In genomic region chr20:434221-434620, GRCh38 we compare ENCODE assay signal across 12 cellular contexts. TPM values are rescaled to one million over a fixed set of nuclear protein-coding genes. Genes with fewer than 3 reads are reported as not detected.
DNase-seq lines count a peak whose midpoint lies in the region; ATAC-seq and TF ChIP-seq lines count a peak whose summit lies in the region.
"Had no signal": no experiment of that assay in that cellular context is flagged by ENCODE, and none has a peak within 500 bp of the region (broad histone marks: within the 10 kb centered on the region; RNA-seq: fewer than 3 reads in every experiment).

No MANE protein-coding gene starts in this region.

- H3K27me3 Mint-ChIP-seq in effector memory CD8-positive, alpha-beta T cell, result no peaks in the 10 kb centered on the region
- H3K27me3 Mint-ChIP-seq in nephron (ENCODE audit: low read depth), result no peaks in the 10 kb centered on the region

- peak overlapping the region; percentile 93 to 99 for H3K27ac Mint-ChIP-seq in effector memory CD8-positive, alpha-beta T cell
- H3K27ac Mint-ChIP-seq in nephron, result peak overlapping the region; percentile 59 to 91 (median 64)

- WGBS in right cardiac atrium, result 80% methylated on average over 11 of the region's 11 CpGs

- H3K4me3 ChIP-seq in right cardiac atrium (ENCODE audit: low read length), result no peak overlapping the region
- H3K4me3 ChIP-seq: cardiac muscle cell, hepatocyte, suprapubic skin had no signal

- H3K27me3 ChIP-seq in right cardiac atrium (ENCODE audit: control insufficient read depth, insufficient read depth), result no peaks in the 10 kb centered on the region
- H3K27me3 ChIP-seq: cardiac muscle cell, hepatocyte, suprapubic skin had no signal

- H3K36me3 Mint-ChIP-seq in effector memory CD8-positive, alpha-beta T cell (ENCODE audit: insufficient read depth), result peaks cover 49% of the 10 kb centered on the region
- H3K36me3 Mint-ChIP-seq in nephron (ENCODE audit: low read depth), result peaks cover 39% of the 10 kb centered on the region

- no peak for TF ChIP-seq CTCF in nephron (IDR thresholded peaks at IDR 0.05; ENCODE audit: unreplicated experiment in 3 of 3)

- intact Hi-C loops in right cardiac atrium (cut with DNase I), result no loop called here

- DNase-seq in ELF-1 (ENCODE audit: low read depth, low spot score) (peak; percentile 95), NCI-H526 treated with DMSO at 0.1 percent for 48 hours (lab: John Stamatoyannopoulos, UW) (peak; percentile 11), right cardiac atrium (no peak)
- DNase-seq in effector memory CD8-positive, alpha-beta T cell, result no peak
- DNase-seq: NCI-H1092 treated with DMSO at 0.1 percent for 48 hours, NCI-H446 treated with DMSO at 0.1 percent for 48 hours had no signal

- H3K4me3 Mint-ChIP-seq in effector memory CD8-positive, alpha-beta T cell, result peak overlapping the region; percentile 78 to 82
- no peak overlapping the region for H3K4me3 Mint-ChIP-seq in nephron

- ATAC-seq in effector memory CD8-positive, alpha-beta T cell (replicated peaks), result no peak
- ATAC-seq in right cardiac atrium (no peak), GM18868 (IDR thresholded peaks at IDR 0.05; ENCODE audit: unreplicated experiment) (no peak), GM21786 (IDR thresholded peaks at IDR 0.05; ENCODE audit: unreplicated experiment) (no peak)

- H3K9me3 Mint-ChIP-seq in effector memory CD8-positive, alpha-beta T cell, result no peaks in the 10 kb centered on the region
- no peaks in the 10 kb centered on the region for H3K9me3 Mint-ChIP-seq in nephron

- peaks cover 49 to 52% of the 10 kb centered on the region in 2 donors for H3K4me1 Mint-ChIP-seq in effector memory CD8-positive, alpha-beta T cell (ENCODE audit: low read depth in 2 of 2)
- peaks cover 25% of the 10 kb centered on the region for H3K4me1 Mint-ChIP-seq in nephron

- peaks cover 3% of the 10 kb centered on the region for H3K4me1 ChIP-seq in right cardiac atrium (ENCODE audit: control insufficient read depth, insufficient read depth, low read length)

- no peak overlapping the region for H3K27ac ChIP-seq in right cardiac atrium (ENCODE audit: low read length)
- H3K27ac ChIP-seq: cardiac muscle cell, hepatocyte, suprapubic skin had no signal

- no peaks in the 10 kb centered on the region for H3K9me3 ChIP-seq in right cardiac atrium (ENCODE audit: control insufficient read depth, low read length)
- H3K9me3 ChIP-seq: suprapubic skin had no signal

RNA-seq across cellular contexts. Expression of gene RBCK1, which starts 26.1 kb away (rescaled TPM):
- 10 to 100 TPM; 42.1 to 52.4 (median 45.9) TPM for total RNA-seq in right cardiac atrium
- polyA plus RNA-seq in right cardiac atrium, result 48.0 TPM

RNA-seq across cellular contexts. Expression of gene TBC1D20, which starts 28.1 kb away (rescaled TPM):
- total RNA-seq in right cardiac atrium, result 10 to 100 TPM; 24.3 to 26.5 (median 25.6) TPM
- polyA plus RNA-seq in right cardiac atrium, result 13.6 TPM

RNA-seq across cellular contexts. Expression of gene TRIB3, which starts 53.7 kb away (rescaled TPM):
- total RNA-seq in right cardiac atrium, result 1 to 10 TPM in 1 of 4 donors, under 1 TPM in 3; 0.49 to 2.1 (median 0.66) TPM
- polyA plus RNA-seq in right cardiac atrium, result 1.0 TPM

Comparison
In these comparisons a context has a peak if more than half of its experiments do, and no peak if none do; other contexts are left out.
1. DNase-seq: peak in ELF-1 (single experiment) and NCI-H526 treated with DMSO at 0.1 percent for 48 hours (single experiment); none in effector memory CD8-positive, alpha-beta T cell (0 of 3) and right cardiac atrium (0 of 3).
2. H3K4me3 Mint-ChIP-seq: peak in effector memory CD8-positive, alpha-beta T cell (2 of 2); none in nephron (0 of 3).